In the genomic region with DNA sequence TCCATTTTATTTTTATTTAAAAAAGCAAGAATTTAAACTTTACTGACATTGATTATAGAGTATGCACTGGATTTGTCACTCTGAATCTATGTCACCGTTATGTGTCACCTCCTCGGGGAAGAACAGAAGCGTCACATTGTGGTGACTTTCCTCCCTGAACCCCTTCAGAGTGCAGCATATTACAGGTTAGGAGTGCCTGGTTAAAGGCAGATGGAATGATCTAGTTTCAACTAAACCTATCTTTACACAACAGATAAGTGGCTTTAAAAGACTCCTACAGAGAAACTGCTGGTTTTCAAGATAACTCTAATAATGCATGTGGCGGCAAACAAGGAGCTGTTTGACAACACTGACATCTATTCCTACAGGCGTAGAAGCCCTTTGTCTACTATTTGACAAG, we compare ENCODE assay signal across 1 cellular context.
A peak's percentile ranks its signal among the peaks of the same experiment; 100 is the strongest.
TF ChIP-seq lines count a peak whose summit lies in the region.

No MANE protein-coding gene starts in this region.

TF ChIP-seq in K562, 482 proteins besides CTCF, POLR2A, EP300 and RAD21 (continued from another document and continues in another):
- TF ChIP-seq, protein P1, sequence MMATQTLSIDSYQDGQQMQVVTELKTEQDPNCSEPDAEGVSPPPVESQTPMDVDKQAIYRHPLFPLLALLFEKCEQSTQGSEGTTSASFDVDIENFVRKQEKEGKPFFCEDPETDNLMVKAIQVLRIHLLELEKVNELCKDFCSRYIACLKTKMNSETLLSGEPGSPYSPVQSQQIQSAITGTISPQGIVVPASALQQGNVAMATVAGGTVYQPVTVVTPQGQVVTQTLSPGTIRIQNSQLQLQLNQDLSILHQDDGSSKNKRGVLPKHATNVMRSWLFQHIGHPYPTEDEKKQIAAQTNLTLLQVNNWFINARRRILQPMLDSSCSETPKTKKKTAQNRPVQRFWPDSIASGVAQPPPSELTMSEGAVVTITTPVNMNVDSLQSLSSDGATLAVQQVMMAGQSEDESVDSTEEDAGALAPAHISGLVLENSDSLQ (IDR thresholded peaks at IDR 0.05): peak; percentile 54; the same call in 1 of the 2 replicates
- no peak for TF ChIP-seq DDX20 (tag; IDR thresholded peaks at IDR 0.05; ENCODE audit: low read depth)
- no peak for TF ChIP-seq ELK1 (CRISPR knock-in tag; IDR thresholded peaks at IDR 0.05)
- no peak for TF ChIP-seq KAT7 (CRISPR knock-in tag; IDR thresholded peaks at IDR 0.05; ENCODE audit: borderline replicate concordance)
- TF ChIP-seq KLF1 (tag; IDR thresholded peaks at IDR 0.05): no peak
- peak; percentile 12 for TF ChIP-seq BRD9 (IDR thresholded peaks at IDR 0.05; ENCODE audit: low read depth, partially characterized antibody)
- no peak for TF ChIP-seq ZNF263 (CRISPR knock-in tag; IDR thresholded peaks at IDR 0.05; ENCODE audit: borderline replicate concordance)
- TF ChIP-seq GATAD2A (IDR thresholded peaks at IDR 0.05): 0 out of 2 replicates have a peak, but pooled peaks have one; percentile 35
- no peak for TF ChIP-seq SETDB1 (IDR thresholded peaks at IDR 0.05; ENCODE audit: low read length)
- no peak for TF ChIP-seq CBX2 (IDR thresholded peaks at IDR 0.05; ENCODE audit: insufficient read depth, low read length, poor library complexity, severe bottlenecking)
- TF ChIP-seq FOXA1 (IDR thresholded peaks at IDR 0.05; ENCODE audit: borderline replicate concordance): no peak; the same call in 1 of the 2 replicates
- no peak for TF ChIP-seq NRF1 (conservative IDR thresholded peaks at IDR 0.05 in 1 of 2, IDR thresholded peaks at IDR 0.05 in 1 of 2)
- peak; percentile 68; the same call in 1 of the 2 replicates for TF ChIP-seq MTA3 (IDR thresholded peaks at IDR 0.05; ENCODE audit: borderline replicate concordance)
- TF ChIP-seq, protein P2, sequence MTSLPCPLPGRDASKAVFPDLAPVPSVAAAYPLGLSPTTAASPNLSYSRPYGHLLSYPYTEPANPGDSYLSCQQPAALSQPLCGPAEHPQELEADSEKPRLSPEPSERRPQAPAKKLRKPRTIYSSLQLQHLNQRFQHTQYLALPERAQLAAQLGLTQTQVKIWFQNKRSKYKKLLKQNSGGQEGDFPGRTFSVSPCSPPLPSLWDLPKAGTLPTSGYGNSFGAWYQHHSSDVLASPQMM (CRISPR knock-in tag; IDR thresholded peaks at IDR 0.05): no peak
- TF ChIP-seq MTA1 (IDR thresholded peaks at IDR 0.05; ENCODE audit: borderline replicate concordance): peak; percentile 72; the same call in 1 of the 2 replicates
- TF ChIP-seq MLX (CRISPR knock-in tag; conservative IDR thresholded peaks at IDR 0.05): no peak
- TF ChIP-seq, protein P3, sequence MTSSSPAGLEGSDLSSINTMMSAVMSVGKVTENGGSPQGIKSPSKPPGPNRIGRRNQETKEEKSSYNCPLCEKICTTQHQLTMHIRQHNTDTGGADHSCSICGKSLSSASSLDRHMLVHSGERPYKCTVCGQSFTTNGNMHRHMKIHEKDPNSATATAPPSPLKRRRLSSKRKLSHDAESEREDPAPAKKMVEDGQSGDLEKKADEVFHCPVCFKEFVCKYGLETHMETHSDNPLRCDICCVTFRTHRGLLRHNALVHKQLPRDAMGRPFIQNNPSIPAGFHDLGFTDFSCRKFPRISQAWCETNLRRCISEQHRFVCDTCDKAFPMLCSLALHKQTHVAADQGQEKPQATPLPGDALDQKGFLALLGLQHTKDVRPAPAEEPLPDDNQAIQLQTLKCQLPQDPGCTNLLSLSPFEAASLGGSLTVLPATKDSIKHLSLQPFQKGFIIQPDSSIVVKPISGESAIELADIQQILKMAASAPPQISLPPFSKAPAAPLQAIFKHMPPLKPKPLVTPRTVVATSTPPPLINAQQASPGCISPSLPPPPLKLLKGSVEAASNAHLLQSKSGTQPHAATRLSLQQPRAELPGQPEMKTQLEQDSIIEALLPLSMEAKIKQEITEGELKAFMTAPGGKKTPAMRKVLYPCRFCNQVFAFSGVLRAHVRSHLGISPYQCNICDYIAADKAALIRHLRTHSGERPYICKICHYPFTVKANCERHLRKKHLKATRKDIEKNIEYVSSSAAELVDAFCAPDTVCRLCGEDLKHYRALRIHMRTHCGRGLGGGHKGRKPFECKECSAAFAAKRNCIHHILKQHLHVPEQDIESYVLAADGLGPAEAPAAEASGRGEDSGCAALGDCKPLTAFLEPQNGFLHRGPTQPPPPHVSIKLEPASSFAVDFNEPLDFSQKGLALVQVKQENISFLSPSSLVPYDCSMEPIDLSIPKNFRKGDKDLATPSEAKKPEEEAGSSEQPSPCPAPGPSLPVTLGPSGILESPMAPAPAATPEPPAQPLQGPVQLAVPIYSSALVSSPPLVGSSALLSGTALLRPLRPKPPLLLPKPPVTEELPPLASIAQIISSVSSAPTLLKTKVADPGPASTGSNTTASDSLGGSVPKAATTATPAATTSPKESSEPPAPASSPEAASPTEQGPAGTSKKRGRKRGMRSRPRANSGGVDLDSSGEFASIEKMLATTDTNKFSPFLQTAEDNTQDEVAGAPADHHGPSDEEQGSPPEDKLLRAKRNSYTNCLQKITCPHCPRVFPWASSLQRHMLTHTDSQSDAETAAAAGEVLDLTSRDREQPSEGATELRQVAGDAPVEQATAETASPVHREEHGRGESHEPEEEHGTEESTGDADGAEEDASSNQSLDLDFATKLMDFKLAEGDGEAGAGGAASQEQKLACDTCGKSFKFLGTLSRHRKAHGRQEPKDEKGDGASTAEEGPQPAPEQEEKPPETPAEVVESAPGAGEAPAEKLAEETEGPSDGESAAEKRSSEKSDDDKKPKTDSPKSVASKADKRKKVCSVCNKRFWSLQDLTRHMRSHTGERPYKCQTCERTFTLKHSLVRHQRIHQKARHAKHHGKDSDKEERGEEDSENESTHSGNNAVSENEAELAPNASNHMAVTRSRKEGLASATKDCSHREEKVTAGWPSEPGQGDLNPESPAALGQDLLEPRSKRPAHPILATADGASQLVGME (CRISPR knock-in tag; IDR thresholded peaks at IDR 0.05): no peak
- TF ChIP-seq KDM5B (IDR thresholded peaks at IDR 0.05; ENCODE audit: insufficient replicate concordance, low read depth, low read length): no peak
- TF ChIP-seq YY1 (IDR thresholded peaks at IDR 0.05; ENCODE audit: borderline replicate concordance in 1 of 3, control insufficient read depth in 1 of 3, extremely low read depth in 1 of 3, insufficient read depth in 3 of 3, insufficient read length in 1 of 3, insufficient replicate concordance in 2 of 3, low read depth in 1 of 3, low read length in 2 of 3): no peak
- TF ChIP-seq HDAC8 (tag; IDR thresholded peaks at IDR 0.05): no peak
- TF ChIP-seq, protein P4, sequence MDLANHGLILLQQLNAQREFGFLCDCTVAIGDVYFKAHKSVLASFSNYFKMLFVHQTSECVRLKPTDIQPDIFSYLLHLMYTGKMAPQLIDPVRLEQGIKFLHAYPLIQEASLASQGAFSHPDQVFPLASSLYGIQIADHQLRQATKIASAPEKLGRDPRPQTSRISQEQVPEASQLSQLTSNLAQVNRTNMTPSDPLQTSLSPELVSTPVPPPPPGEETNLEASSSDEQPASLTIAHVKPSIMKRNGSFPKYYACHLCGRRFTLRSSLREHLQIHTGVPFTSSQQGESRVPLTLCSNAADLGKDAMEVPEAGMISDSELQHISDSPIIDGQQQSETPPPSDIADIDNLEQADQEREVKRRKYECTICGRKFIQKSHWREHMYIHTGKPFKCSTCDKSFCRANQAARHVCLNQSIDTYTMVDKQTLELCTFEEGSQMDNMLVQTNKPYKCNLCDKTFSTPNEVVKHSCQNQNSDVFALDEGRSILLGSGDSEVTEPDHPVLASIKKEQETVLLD (IDR thresholded peaks at IDR 0.05): peak; percentile 17; the same call in 1 of the 2 replicates
- TF ChIP-seq LEF1 (IDR thresholded peaks at IDR 0.05): peak; percentile 76; the same call in 1 of the 2 replicates
- no peak for TF ChIP-seq SNIP1 (IDR thresholded peaks at IDR 0.05; ENCODE audit: low read depth)
- peak; percentile 95 for TF ChIP-seq TCF3 (CRISPR knock-in tag; IDR thresholded peaks at IDR 0.05)
- peak; percentile 90 for TF ChIP-seq PML (IDR thresholded peaks at IDR 0.05; ENCODE audit: low read length)
- no peak for TF ChIP-seq ZBTB26 (CRISPR knock-in tag; IDR thresholded peaks at IDR 0.05)
- TF ChIP-seq HIVEP1 (CRISPR knock-in tag; IDR thresholded peaks at IDR 0.05): no peak
- no peak for TF ChIP-seq SMAD1 (IDR thresholded peaks at IDR 0.05; ENCODE audit: low read depth, low read length, partially characterized antibody)
- peak; percentile 63; the same call in 1 of the 2 replicates for TF ChIP-seq MYC (IDR thresholded peaks at IDR 0.05; ENCODE audit: low read depth, low read length)
- no peak for TF ChIP-seq MYC (CRISPR knock-in tag; IDR thresholded peaks at IDR 0.05; ENCODE audit: borderline replicate concordance, low read depth)
- no peak; the same call in 1 of the 2 replicates for TF ChIP-seq CBX1 (IDR thresholded peaks at IDR 0.05; ENCODE audit: low read depth)
- peak; percentile 58 for TF ChIP-seq SMAD4 (CRISPR knock-in tag; conservative IDR thresholded peaks at IDR 0.05)
- TF ChIP-seq ZNF347 (CRISPR knock-in tag; IDR thresholded peaks at IDR 0.05; ENCODE audit: low read depth): no peak
- no peak for TF ChIP-seq ZNF79 (CRISPR knock-in tag; IDR thresholded peaks at IDR 0.05; ENCODE audit: low read depth)
- no peak for TF ChIP-seq IRF2 (CRISPR knock-in tag; IDR thresholded peaks at IDR 0.05)
- no peak for TF ChIP-seq ZNF217 (CRISPR knock-in tag; IDR thresholded peaks at IDR 0.05)
- no peak for TF ChIP-seq BMI1 (IDR thresholded peaks at IDR 0.05; ENCODE audit: low read length)
- no peak for TF ChIP-seq RFX7 (CRISPR knock-in tag; IDR thresholded peaks at IDR 0.05)
- no peak for TF ChIP-seq MED1 (CRISPR knock-in tag; IDR thresholded peaks at IDR 0.05; ENCODE audit: borderline replicate concordance)
- peak; percentile 80 for TF ChIP-seq FOSL1 (tag; conservative IDR thresholded peaks at IDR 0.05)
- no peak for TF ChIP-seq CUX1 (CRISPR knock-in tag; IDR thresholded peaks at IDR 0.05)
- peak; percentile 84 for TF ChIP-seq NFIC (IDR thresholded peaks at IDR 0.05)
- TF ChIP-seq RAD51 (IDR thresholded peaks at IDR 0.05; ENCODE audit: borderline replicate concordance, low read depth): no peak
- TF ChIP-seq SOX6 (IDR thresholded peaks at IDR 0.05): peak; percentile 94
- TF ChIP-seq, protein P5, sequence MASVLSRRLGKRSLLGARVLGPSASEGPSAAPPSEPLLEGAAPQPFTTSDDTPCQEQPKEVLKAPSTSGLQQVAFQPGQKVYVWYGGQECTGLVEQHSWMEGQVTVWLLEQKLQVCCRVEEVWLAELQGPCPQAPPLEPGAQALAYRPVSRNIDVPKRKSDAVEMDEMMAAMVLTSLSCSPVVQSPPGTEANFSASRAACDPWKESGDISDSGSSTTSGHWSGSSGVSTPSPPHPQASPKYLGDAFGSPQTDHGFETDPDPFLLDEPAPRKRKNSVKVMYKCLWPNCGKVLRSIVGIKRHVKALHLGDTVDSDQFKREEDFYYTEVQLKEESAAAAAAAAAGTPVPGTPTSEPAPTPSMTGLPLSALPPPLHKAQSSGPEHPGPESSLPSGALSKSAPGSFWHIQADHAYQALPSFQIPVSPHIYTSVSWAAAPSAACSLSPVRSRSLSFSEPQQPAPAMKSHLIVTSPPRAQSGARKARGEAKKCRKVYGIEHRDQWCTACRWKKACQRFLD (CRISPR knock-in tag; IDR thresholded peaks at IDR 0.05): no peak
- no peak for TF ChIP-seq XRCC5 (IDR thresholded peaks at IDR 0.05; ENCODE audit: low read depth, low read length)
